ENCODE assay signal across 22 cellular contexts in genomic region chr17:73980517-73980916, GRCh38.
"Had no signal": no experiment of that assay in that cellular context is flagged by ENCODE, and none has a peak within 500 bp of the region (broad histone marks: within the 10 kb centered on the region; RNA-seq: fewer than 3 reads in every experiment).

No MANE protein-coding gene starts in this region.

- H3K4me3 ChIP-seq: K562, SJSA1, SK-N-MC had no signal

- H3K36me3 ChIP-seq: SJSA1 had no signal

- H3K9ac ChIP-seq: KMS-11 had no signal

- H3K27ac ChIP-seq: HL-60, KMS-11, SJSA1, SK-N-MC had no signal

- H3K4me1 ChIP-seq: SJSA1 had no signal

- H3K4me2 ChIP-seq: KMS-11 had no signal

- DNase-seq: Kasumi-1, MM.1S, NCI-H1092 treated with DMSO at 0.1 percent for 48 hours, NCI-H1436, NCI-H187, NCI-H2029, NCI-H2081 treated with DMSO at 0.1 percent for 48 hours, NCI-H2171, NCI-H226, NCI-H446, NCI-H510A, NCI-H524 treated with DMSO at 0.1 percent for 48 hours, NCI-H69, NCI-H774, Right ventricle myocardium superior, RPMI8226, SIG-M5 had no signal

- H3K9me3 ChIP-seq: SJSA1 had no signal
